10 cellular contexts compared by ENCODE assay signal in the genomic region with DNA sequence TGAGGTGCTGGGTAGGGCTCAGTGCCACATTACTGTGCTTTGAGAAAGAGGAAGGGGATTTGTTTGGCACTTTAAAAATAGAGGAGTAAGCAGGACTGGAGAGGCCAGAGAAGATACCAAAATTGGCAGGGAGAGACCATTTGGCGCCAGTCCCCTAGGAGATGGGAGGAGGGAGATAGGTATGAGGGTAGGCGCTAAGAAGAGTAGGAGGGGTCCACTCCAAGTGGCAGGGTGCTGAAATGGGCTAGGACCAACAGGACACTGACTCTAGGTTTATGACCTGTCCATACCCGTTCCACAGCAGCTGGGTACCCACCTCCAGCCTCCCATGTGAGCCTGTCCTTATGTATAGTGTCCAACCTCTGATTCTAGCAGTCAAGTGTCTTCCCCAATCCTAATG. TPM values are rescaled to one million over a fixed set of nuclear protein-coding genes. Genes with fewer than 3 reads are reported as not detected.
DNase-seq lines count a peak whose midpoint lies in the region; ATAC-seq and TF ChIP-seq lines count a peak whose summit lies in the region.
"Had no signal": no experiment of that assay in that cellular context is flagged by ENCODE, and none has a peak within 500 bp of the region (broad histone marks: within the 10 kb centered on the region; RNA-seq: fewer than 3 reads in every experiment).

No MANE protein-coding gene starts in this region.

- no peak for TF ChIP-seq POLR2A in adrenal gland (IDR thresholded peaks at IDR 0.05)
- no peak for TF ChIP-seq POLR2A in transverse colon (IDR thresholded peaks at IDR 0.05)

- peak overlapping the region; percentile 70 to 98 for H3K27ac Mint-ChIP-seq in activated naive CD4-positive, alpha-beta T cell treated with anti-CD3 and anti-CD28 coated beads, Interleukin-2, amount 50 U/mL, for 72 hours

- in situ Hi-C loops in transverse colon (cut with MboI; ENCODE audit: low pct_ligation_motif_present in 1 of 4, low pct_unique_long_range_greater_than_20kb in 1 of 4, low sequenced_read_pairs in 3 of 4) = loop anchor here in 1 of 4 donors (25.0 kb wide), 1 partner anchor 297 kb away; the partner anchor contains the start of genes ILF2 and SNAPIN

- ATAC-seq in activated naive CD4-positive, alpha-beta T cell treated with anti-CD3 and anti-CD28 coated beads, Interleukin-2, amount 50 U/mL, for 72 hours = no peak
- ATAC-seq in HG03139 (IDR thresholded peaks at IDR 0.05; ENCODE audit: unreplicated experiment) = no peak
- ATAC-seq: activated CD4-positive, CD25-positive, alpha-beta regulatory T cell treated with anti-CD3 and anti-CD28 coated beads, Interleukin-2, amount 50 U/mL, for 24 hours had no signal

- H3K9me3 Mint-ChIP-seq in activated naive CD4-positive, alpha-beta T cell treated with anti-CD3 and anti-CD28 coated beads, Interleukin-2, amount 50 U/mL, for 72 hours = no peaks in the 10 kb centered on the region

- H3K4me1 ChIP-seq in adrenal gland (replicated peaks in 1 of 2) = peaks cover 35 to 61% of the 10 kb centered on the region in 2 donors
- peaks cover 38 to 49% of the 10 kb centered on the region in 2 donors for H3K4me1 ChIP-seq in mucosa of rectum (ENCODE audit: control insufficient read depth in 2 of 2, insufficient read depth in 2 of 2, low read length in 2 of 2)
- H3K4me1 ChIP-seq in transverse colon = peaks cover 27 to 53% (median 45%) of the 10 kb centered on the region in 4 donors

- H3K36me3 Mint-ChIP-seq in activated naive CD4-positive, alpha-beta T cell treated with anti-CD3 and anti-CD28 coated beads, Interleukin-2, amount 50 U/mL, for 72 hours = peaks cover 33 to 46% of the 10 kb centered on the region in 2 donors

- H3K27ac ChIP-seq in adrenal gland = peak overlapping the region in 3 of 5 donors; percentile 46 to 92 (median 58)
- peak overlapping the region; percentile 50 to 95 for H3K27ac ChIP-seq in mucosa of rectum (ENCODE audit: low read depth in 2 of 2, low read length in 2 of 2)
- H3K27ac ChIP-seq in transverse colon = peak overlapping the region; percentile 94 to 98 (median 96)

- H3K27me3 ChIP-seq in adrenal gland = no peaks in the 10 kb centered on the region
- no peaks in the 10 kb centered on the region for H3K27me3 ChIP-seq in mucosa of rectum (ENCODE audit: control insufficient read depth in 2 of 2, insufficient read depth in 2 of 2, low read length in 2 of 2)
- no peaks in the 10 kb centered on the region for H3K27me3 ChIP-seq in transverse colon

- TF ChIP-seq EP300 in transverse colon (IDR thresholded peaks at IDR 0.05; ENCODE audit: low read depth) = no peak

- H3K9me3 ChIP-seq in adrenal gland (replicated peaks in 1 of 3) (no peaks in the 10 kb centered on the region), mucosa of rectum (ENCODE audit: control insufficient read depth in 2 of 2, low read length in 2 of 2) (no peaks in the 10 kb centered on the region), transverse colon (no peaks in the 10 kb centered on the region)

- peak overlapping the region in 1 of 2 donors; percentile 33 for H3K9ac ChIP-seq in mucosa of rectum (ENCODE audit: low read depth in 1 of 2, low read length in 2 of 2)

- DNase-seq in activated naive CD4-positive, alpha-beta T cell treated with anti-CD3 and anti-CD28 coated beads, Interleukin-2, amount 50 U/mL, for 72 hours (ENCODE audit: low spot score in 2 of 2) = no peak
- no peak for DNase-seq in activated naive CD4-positive, alpha-beta T cell (lab: John Stamatoyannopoulos, UW)
- DNase-seq in adrenal gland (no peak), transverse colon (no peak), Kasumi-1 (lab: John Stamatoyannopoulos, UW) (no peak), EL (no peak)
- DNase-seq: small intestine had no signal

- H3K4me3 ChIP-seq in adrenal gland = peak overlapping the region in 1 of 4 donors; percentile 81
- no peak overlapping the region for H3K4me3 ChIP-seq in mucosa of rectum (ENCODE audit: low read length in 2 of 2)
- H3K4me3 ChIP-seq in transverse colon = no peak overlapping the region

- intact Hi-C loops in adrenal gland (cut with DNase I) = no loop called here
- intact Hi-C loops in transverse colon (cut with DNase I; ENCODE audit: low total_unique reads) = no loop called here

- TF ChIP-seq CTCF in adrenal gland (IDR thresholded peaks at IDR 0.05) (no peak), transverse colon (IDR thresholded peaks at IDR 0.05) (no peak)

- peaks cover 0 to 18% of the 10 kb centered on the region in 2 donors for H3K36me3 ChIP-seq in adrenal gland (replicated peaks in 1 of 2)
- H3K36me3 ChIP-seq in mucosa of rectum (ENCODE audit: control insufficient read depth in 2 of 2, insufficient read depth in 2 of 2, low read length in 2 of 2) = peaks cover 9 to 15% of the 10 kb centered on the region in 2 donors
- H3K36me3 ChIP-seq in transverse colon = no peaks in the 10 kb centered on the region

- WGBS in adrenal gland, 4 donors = 52 to 74% (median 66%) methylated on average over 3 of the region's 3 CpGs
- 85% methylated on average over 2 to 3 of the region's 3 CpGs for WGBS in transverse colon (ENCODE audit: low coverage in 1 of 2), 2 donors

RNA-seq across cellular contexts. Expression of gene CRTC2, which starts 1.0 kb away (rescaled TPM):
- total RNA-seq in activated naive CD4-positive, alpha-beta T cell treated with anti-CD3 and anti-CD28 coated beads, Interleukin-2, amount 50 U/mL, for 72 hours = 100 to 1,000 TPM in 1 of 2 donors, 10 to 100 TPM in 1; 67.6 to 174 TPM
- total RNA-seq in adrenal gland = 10 to 100 TPM; 15.3 to 53.6 (median 31.8) TPM
- polyA plus RNA-seq in adrenal gland = 100 to 1,000 TPM in 1 of 3 donors, 10 to 100 TPM in 2; 27.1 to 138 (median 75.0) TPM
- total RNA-seq in transverse colon = 10 to 100 TPM; 13.3 to 32.5 (median 21.4) TPM

RNA-seq across cellular contexts. Expression of gene SLC39A1, which starts 3.9 kb away (rescaled TPM):
- 10 to 100 TPM; 54.9 to 96.6 TPM for total RNA-seq in activated naive CD4-positive, alpha-beta T cell treated with anti-CD3 and anti-CD28 coated beads, Interleukin-2, amount 50 U/mL, for 72 hours
- total RNA-seq in adrenal gland (100 to 1,000 TPM in 7 of 8 donors, 10 to 100 TPM in 1; 96.5 to 173 (median 118) TPM), transverse colon (10 to 100 TPM; 19.9 to 80.0 (median 47.1) TPM)
- polyA plus RNA-seq in adrenal gland = 10 to 100 TPM; 29.1 to 85.1 (median 63.9) TPM

RNA-seq across cellular contexts. Expression of gene CREB3L4, which starts 8.2 kb away (rescaled TPM):
- total RNA-seq in activated naive CD4-positive, alpha-beta T cell treated with anti-CD3 and anti-CD28 coated beads, Interleukin-2, amount 50 U/mL, for 72 hours = 10 to 100 TPM in 1 of 2 donors, 1 to 10 TPM in 1; 8.9 to 12.0 TPM
- total RNA-seq in adrenal gland = 10 to 100 TPM in 7 of 8 donors, 1 to 10 TPM in 1; 5.1 to 16.7 (median 15.0) TPM
- 10 to 100 TPM in 2 of 3 donors, 1 to 10 TPM in 1; 6.3 to 21.8 (median 19.0) TPM for polyA plus RNA-seq in adrenal gland
- total RNA-seq in transverse colon = 10 to 100 TPM in 2 of 4 donors, 1 to 10 TPM in 2; 2.2 to 18.7 (median 11.6) TPM

RNA-seq across cellular contexts. Expression of gene DENND4B, which starts 12.9 kb away (rescaled TPM):
- total RNA-seq in activated naive CD4-positive, alpha-beta T cell treated with anti-CD3 and anti-CD28 coated beads, Interleukin-2, amount 50 U/mL, for 72 hours = 100 to 1,000 TPM; 131 to 132 TPM
- 10 to 100 TPM; 22.5 to 72.5 (median 36.7) TPM for total RNA-seq in adrenal gland
- 100 to 1,000 TPM in 1 of 3 donors, 10 to 100 TPM in 2; 14.4 to 110 (median 63.7) TPM for polyA plus RNA-seq in adrenal gland
- total RNA-seq in transverse colon = 100 to 1,000 TPM in 1 of 4 donors, 10 to 100 TPM in 3; 42.3 to 121 (median 50.3) TPM

RNA-seq across cellular contexts. Expression of gene JTB, which starts 18.0 kb away (rescaled TPM):
- total RNA-seq in activated naive CD4-positive, alpha-beta T cell treated with anti-CD3 and anti-CD28 coated beads, Interleukin-2, amount 50 U/mL, for 72 hours = 100 to 1,000 TPM in 1 of 2 donors, 10 to 100 TPM in 1; 51.0 to 130 TPM
- total RNA-seq in adrenal gland = 100 to 1,000 TPM; 103 to 327 (median 179) TPM
- polyA plus RNA-seq in adrenal gland = 100 to 1,000 TPM in 2 of 3 donors, 10 to 100 TPM in 1; 68.3 to 144 (median 140) TPM
- 100 to 1,000 TPM in 3 of 4 donors, 10 to 100 TPM in 1; 88.8 to 303 (median 280) TPM for total RNA-seq in transverse colon
